In the genomic region with DNA sequence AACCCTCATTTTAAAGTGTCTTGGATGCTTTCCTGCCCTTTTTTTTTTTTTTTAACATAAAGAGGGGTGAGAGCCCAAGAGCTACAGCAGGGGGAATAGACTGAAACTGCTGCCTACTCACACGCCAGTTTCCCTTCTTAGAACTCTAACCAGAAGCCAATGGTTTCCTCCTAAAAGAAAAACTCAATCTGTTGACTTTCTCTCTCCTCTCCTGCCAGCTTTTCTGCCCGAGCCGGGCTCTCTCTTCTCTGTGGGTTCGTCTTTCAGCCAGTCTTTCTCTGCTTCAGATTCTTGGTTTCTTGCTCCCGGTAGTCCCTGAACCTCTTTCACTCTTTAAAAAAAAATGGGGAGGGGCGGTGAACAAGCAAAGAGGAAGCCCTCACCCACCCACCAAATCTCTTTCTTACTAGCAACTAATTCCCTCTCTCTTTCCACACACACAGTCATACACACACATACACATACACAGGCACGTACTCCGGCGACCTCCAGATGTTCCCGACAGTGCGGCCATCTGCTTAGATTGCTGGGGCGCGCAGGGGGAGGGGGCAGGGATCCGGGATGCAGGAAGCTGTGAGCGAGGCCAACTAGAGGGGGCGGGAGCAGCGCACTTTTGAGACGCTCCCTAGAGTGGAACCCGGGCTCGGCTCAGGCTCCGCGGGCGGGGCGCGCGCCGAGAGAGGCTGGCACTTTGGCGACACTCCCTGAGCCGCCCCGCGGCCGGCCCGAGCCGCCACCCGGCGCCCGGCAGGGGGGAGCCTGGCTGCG, we compare ENCODE assay signal across 8 cellular contexts. TPM values are rescaled to one million over a fixed set of nuclear protein-coding genes. Genes with fewer than 3 reads are reported as not detected.
A peak's percentile ranks its signal among the peaks of the same experiment; 100 is the strongest.
DNase-seq lines count a peak whose midpoint lies in the region; ATAC-seq lines count a peak whose summit lies in the region.

No MANE protein-coding gene starts in this region.

- WGBS in aorta, 2 donors, result 0 to 1% methylated on average over 33 to 38 of the region's 38 CpGs

- H3K4me1 ChIP-seq in HUES6 (ENCODE audit: control insufficient read depth, insufficient read depth, low read length), result peaks cover 46% of the 10 kb centered on the region
- peaks cover 11% of the 10 kb centered on the region for H3K4me1 ChIP-seq in NT2/D1 (ENCODE audit: insufficient read depth, insufficient read length)
- peaks cover 62% of the 10 kb centered on the region for H3K4me1 ChIP-seq in adipocyte (ENCODE audit: control insufficient read depth, insufficient read depth, low read length)
- H3K4me1 ChIP-seq in aorta (ENCODE audit: control insufficient read depth in 1 of 2, insufficient read depth in 2 of 2, low read length in 2 of 2), result peaks cover 0 to 4% of the 10 kb centered on the region in 2 donors

- H3K27ac ChIP-seq in HUES6 (ENCODE audit: low read depth, low read length) (peak overlapping the region; percentile 82; the same call in 1 of the 2 replicates), aorta (ENCODE audit: low read depth in 1 of 2, low read length in 2 of 2) (peak overlapping the region; percentile 59 to 87)

- H3K4me3 ChIP-seq in HUES6 (ENCODE audit: low read depth, low read length) (peak overlapping the region; percentile 99), NT2/D1 (ENCODE audit: insufficient read length, low read depth) (peak overlapping the region; percentile 53), adipocyte (ENCODE audit: low read length) (peak overlapping the region; percentile 94), aorta (ENCODE audit: low read length in 2 of 2) (peak overlapping the region; percentile 83 to 97)

- peak overlapping the region; percentile 99 for H3K9ac ChIP-seq in HUES6 (ENCODE audit: low read length)
- peak overlapping the region; percentile 79 for H3K9ac ChIP-seq in NT2/D1 (ENCODE audit: insufficient read length, low read depth)
- H3K9ac ChIP-seq in adipocyte (ENCODE audit: low read length), result peak overlapping the region; percentile 99

- H3K9me3 ChIP-seq in HUES6 (ENCODE audit: control insufficient read depth, insufficient read depth, low read depth, low read length) (peaks cover 19% of the 10 kb centered on the region), NT2/D1 (ENCODE audit: insufficient read depth, low read length) (peaks cover 2% of the 10 kb centered on the region; the same call in 1 of the 2 replicates), adipocyte (ENCODE audit: control insufficient read depth, low read length) (peaks cover under 1% of the 10 kb centered on the region), aorta (ENCODE audit: control insufficient read depth, low read length) (no peaks in the 10 kb centered on the region)

- H3K27me3 ChIP-seq in HUES6 (ENCODE audit: control insufficient read depth, insufficient read depth, low read length) (no peaks in the 10 kb centered on the region), NT2/D1 (ENCODE audit: insufficient read depth, insufficient read length) (no peaks in the 10 kb centered on the region), adipocyte (replicated peaks; ENCODE audit: control insufficient read depth, insufficient read depth, low read length) (no peaks in the 10 kb centered on the region), aorta (ENCODE audit: control insufficient read depth in 1 of 2, insufficient read depth in 2 of 2, low read length in 1 of 2) (no peaks in the 10 kb centered on the region)

- intact Hi-C loops in Right ventricle myocardium superior (cut with DNase I), result no loop called here
- intact Hi-C loops in aorta (cut with DNase I), result loop anchor here in 1 of 2 donors (5.0 kb wide), 1 partner anchor 35 kb away; no protein-coding TSS in a partner anchor

- ATAC-seq in Right ventricle myocardium superior (ENCODE audit: poor library complexity) (peak; percentile 81), aorta (ENCODE audit: low FRiP score) (peak; percentile 86), GM21737 (IDR thresholded peaks at IDR 0.05; ENCODE audit: unreplicated experiment) (no peak)

- H3K36me3 ChIP-seq in HUES6 (ENCODE audit: control insufficient read depth, insufficient read depth, low read length), result peaks cover 7% of the 10 kb centered on the region
- peaks cover 12% of the 10 kb centered on the region for H3K36me3 ChIP-seq in NT2/D1 (ENCODE audit: insufficient read depth, insufficient read length, low read length)
- H3K36me3 ChIP-seq in adipocyte (ENCODE audit: control insufficient read depth, insufficient read depth, low read length, severe bottlenecking), result peaks cover 13% of the 10 kb centered on the region
- H3K36me3 ChIP-seq in aorta (ENCODE audit: control insufficient read depth in 1 of 2, insufficient read depth in 2 of 2, low read length in 1 of 2), result no peaks in the 10 kb centered on the region

- peak; percentile 90 for DNase-seq in DMS79 (lab: John Stamatoyannopoulos, UW)
- peak; percentile 92 for DNase-seq in NT2/D1 (ENCODE audit: low read depth, low spot score)
- DNase-seq in adipocyte (ENCODE audit: low read depth), result peak; percentile 98
- DNase-seq in Right ventricle myocardium superior, result peak; percentile 93
- peak; percentile 59 for DNase-seq in occipital lobe (lab: John Stamatoyannopoulos, UW)
- DNase-seq in aorta, result peak; percentile 92 to 94

RNA-seq across cellular contexts. Expression of a gene that starts 0.4 kb away (rescaled TPM):
- total RNA-seq in Right ventricle myocardium superior, result 17.2 TPM
- total RNA-seq in occipital lobe, result 12.3 TPM
- 10 to 100 TPM; 27.5 to 31.5 TPM for total RNA-seq in aorta
- polyA plus RNA-seq in aorta, result 10 to 100 TPM in 1 of 2 donors, 1 to 10 TPM in 1; 5.2 to 10.0 TPM
